In genomic region chr1:54949971-54950360, GRCh38 we compare ENCODE assay signal across 10 cellular contexts. TPM values are rescaled to one million over a fixed set of nuclear protein-coding genes. Genes with fewer than 3 reads are reported as not detected.
A peak's percentile ranks its signal among the peaks of the same experiment; 100 is the strongest.
DNase-seq lines count a peak whose midpoint lies in the region; ATAC-seq and TF ChIP-seq lines count a peak whose summit lies in the region.
"Had no signal": no experiment of that assay in that cellular context is flagged by ENCODE, and none has a peak within 500 bp of the region (broad histone marks: within the 10 kb centered on the region; RNA-seq: fewer than 3 reads in every experiment).

No MANE protein-coding gene starts in this region.

- WGBS in trophoblast cell (ENCODE audit: extremely low coverage, insufficient coverage, insufficient read length), result no CpG with 5 or more reads among the region's 6 CpGs

- no peak overlapping the region for H2AK5ac ChIP-seq in trophoblast cell (ENCODE audit: low read length)

- peak overlapping the region; percentile 26 for H4K91ac ChIP-seq in trophoblast cell (ENCODE audit: low read depth, low read length)

- H3K79me1 ChIP-seq in trophoblast cell (ENCODE audit: low read length), result peaks cover 9% of the 10 kb centered on the region

- no peak overlapping the region for H3K23ac ChIP-seq in trophoblast cell (ENCODE audit: low read length)

- DNase-seq in ELR (ENCODE audit: low read depth) (peak; percentile 33), fibroblast of mammary gland (ENCODE audit: low read depth) (peak; percentile 58), trophoblast cell (no peak), mesenteric fat pad (ENCODE audit: low spot score) (no peak), retina (no peak)

- H3K4me3 ChIP-seq in fibroblast of mammary gland (ENCODE audit: control insufficient read depth, low read depth, low read length), result no peak overlapping the region
- no peak overlapping the region for H3K4me3 ChIP-seq in trophoblast cell (ENCODE audit: low read depth, low read length)
- H3K4me3 ChIP-seq: GM12878 had no signal

- peak overlapping the region; percentile 87 for H4K8ac ChIP-seq in trophoblast cell (ENCODE audit: low read depth, low read length)

- no peaks in the 10 kb centered on the region for H3K79me2 ChIP-seq in trophoblast cell (ENCODE audit: control insufficient read depth, insufficient read depth, low read length, poor library complexity)

- H4K12ac ChIP-seq in trophoblast cell (ENCODE audit: low read depth, low read length), result no peak overlapping the region

- H2BK12ac ChIP-seq in trophoblast cell (ENCODE audit: low read length), result no peak overlapping the region

- H3K36me3 ChIP-seq in trophoblast cell (ENCODE audit: control insufficient read depth in 1 of 2, insufficient read depth in 2 of 2, low read length in 2 of 2), result no peaks in the 10 kb centered on the region

- no peak overlapping the region for H2BK120ac ChIP-seq in trophoblast cell (ENCODE audit: insufficient read depth, low read length, poor library complexity)

- no peak overlapping the region for H2BK5ac ChIP-seq in trophoblast cell (ENCODE audit: low read depth, low read length, poor library complexity)

- H3K4ac ChIP-seq in trophoblast cell (ENCODE audit: low read depth, low read length), result no peak overlapping the region

- H3K14ac ChIP-seq in trophoblast cell (ENCODE audit: low read length), result no peak overlapping the region

- H2AFZ ChIP-seq in trophoblast cell (ENCODE audit: insufficient read depth, low read length, poor library complexity), result peak overlapping the region; percentile 77

- H3K27ac ChIP-seq in trophoblast cell (ENCODE audit: low read depth, low read length), result no peak overlapping the region

- no peaks in the 10 kb centered on the region for H3K9me3 ChIP-seq in trophoblast cell (ENCODE audit: insufficient read depth, low read depth, low read length)

- peak; percentile 24 for ATAC-seq in SK-N-SH treated with all-trans-retinoic acid at 6 μM for 48 hours
- ATAC-seq in HG02610 (IDR thresholded peaks at IDR 0.05; ENCODE audit: unreplicated experiment), result no peak
- no peak for ATAC-seq in GM19035 (IDR thresholded peaks at IDR 0.05; ENCODE audit: unreplicated experiment)

- no peak overlapping the region for H3K9ac ChIP-seq in trophoblast cell (ENCODE audit: low read length)

- TF ChIP-seq CTCF in fibroblast of mammary gland (conservative IDR thresholded peaks at IDR 0.05; ENCODE audit: control insufficient read depth, insufficient read depth, low read depth, low read length), result no peak

- H3K27me3 ChIP-seq in trophoblast cell (ENCODE audit: insufficient read depth, low read length), result no peaks in the 10 kb centered on the region

- H3K4me2 ChIP-seq in trophoblast cell (ENCODE audit: low read length), result no peak overlapping the region

- H3K18ac ChIP-seq in trophoblast cell (ENCODE audit: low read length), result no peak overlapping the region

- peaks cover 14 to 18% of the 10 kb centered on the region in 2 experiments for H3K4me1 ChIP-seq in trophoblast cell (ENCODE audit: control insufficient read depth in 1 of 2, insufficient read depth in 2 of 2, low read length in 2 of 2)

TF ChIP-seq in SK-N-SH treated with all-trans-retinoic acid at 6 μM for 48 hours, 23 proteins besides CTCF, POLR2A, EP300 and RAD21:
- TF ChIP-seq BACH2 (CRISPR knock-in tag; IDR thresholded peaks at IDR 0.05; ENCODE audit: borderline replicate concordance) (no peak), TCF4 (CRISPR knock-in tag; IDR thresholded peaks at IDR 0.05; ENCODE audit: borderline replicate concordance) (no peak)

RNA-seq across cellular contexts. Expression of gene TMEM61, which starts 30.5 kb away (rescaled TPM):
- polyA plus RNA-seq in trophoblast cell (2013), result 0.18 and 0.19 TPM in 2 replicates
- total RNA-seq in mesenteric fat pad, result not detected
- total RNA-seq: CD4-positive, alpha-beta T cell; GM12878 had no signal
- polyA plus RNA-seq: GM12878 had no signal

RNA-seq across cellular contexts. Expression of gene BSND, which starts 48.8 kb away (rescaled TPM):
- polyA plus RNA-seq in trophoblast cell (2013), result 0.01 TPM in 2 replicates
- not detected for total RNA-seq in mesenteric fat pad
- total RNA-seq: CD4-positive, alpha-beta T cell; GM12878 had no signal
- polyA plus RNA-seq: GM12878 had no signal

Comparison
In these comparisons a context has a peak if more than half of its experiments do, and no peak if none do; other contexts are left out.
1. DNase-seq: peak in ELR (single experiment) and fibroblast of mammary gland (single experiment); none in trophoblast cell (0 of 2), mesenteric fat pad (single experiment) and retina (single experiment).